ENCODE assay signal across 10 cellular contexts in genomic region chr19:37007587-37008220, GRCh38.
DNase-seq lines count a peak whose midpoint lies in the region; ATAC-seq and TF ChIP-seq lines count a peak whose summit lies in the region.
"Had no signal": no experiment of that assay in that cellular context is flagged by ENCODE, and none has a peak within 500 bp of the region (broad histone marks: within the 10 kb centered on the region; RNA-seq: fewer than 3 reads in every experiment).

No MANE protein-coding gene starts in this region.

- intact Hi-C loops in right lobe of liver (cut with DNase I): no loop called here

- no peak overlapping the region for H3K27ac ChIP-seq in right lobe of liver
- H3K27ac ChIP-seq: neutrophil had no signal

- TF ChIP-seq CTCF in right lobe of liver (IDR thresholded peaks at IDR 0.05): no peak

- WGBS in right lobe of liver (ENCODE audit: insufficient coverage, low coverage, low lambda C conversion rate, missing lambda C conversion rate): 30% methylated on average over 21 of the region's 48 CpGs

- H3K4me3 ChIP-seq in adipocyte (ENCODE audit: low read length) (peak overlapping the region; percentile 57), right lobe of liver (peak overlapping the region; percentile 11 to 36 (median 27))

- peak; percentile 48 to 76 (median 61) for ATAC-seq in right lobe of liver
- no peak for ATAC-seq in HG03432 (IDR thresholded peaks at IDR 0.05; ENCODE audit: unreplicated experiment)
- ATAC-seq: Panc1 had no signal

- H3K9me3 ChIP-seq in adipocyte (ENCODE audit: control insufficient read depth, low read length): peaks cover 16% of the 10 kb centered on the region
- peaks cover 0 to 4% (median 0%) of the 10 kb centered on the region in 4 donors for H3K9me3 ChIP-seq in right lobe of liver

- H3K36me3 ChIP-seq in adipocyte (ENCODE audit: control insufficient read depth, insufficient read depth, low read length, severe bottlenecking) (no peaks in the 10 kb centered on the region), right lobe of liver (no peaks in the 10 kb centered on the region)
- H3K36me3 ChIP-seq: neutrophil had no signal

- no peak for TF ChIP-seq POLR2A in right lobe of liver (IDR thresholded peaks at IDR 0.05)

- DNase-seq in activated CD8-positive, alpha-beta memory T cell treated with anti-CD3 and anti-CD28 coated beads for 24 hours: peak; percentile 62
- DNase-seq in activated CD8-positive, alpha-beta memory T cell treated with anti-CD3 and anti-CD28 coated beads, Interleukin-2, amount 50 U/mL, for 4 hours: no peak
- DNase-seq in adipocyte (ENCODE audit: low read depth) (no peak), right lobe of liver (peak; percentile 59 to 66 (median 62)), NCI-H1694 treated with DMSO at 0.1 percent for 48 hours (lab: John Stamatoyannopoulos, UW) (no peak), SK-N-DZ (ENCODE audit: low spot score) (no peak)
- DNase-seq in stimulated activated CD8-positive, alpha-beta memory T cell treated with anti-CD3 and anti-CD28 coated beads, Interleukin-15, amount 100 ng/mL, for 24 hours (ENCODE audit: low read depth): peak; percentile 6

- H3K4me1 ChIP-seq in adipocyte (ENCODE audit: control insufficient read depth, insufficient read depth, low read length) (no peaks in the 10 kb centered on the region), right lobe of liver (no peaks in the 10 kb centered on the region)

- no peaks in the 10 kb centered on the region for H3K27me3 ChIP-seq in adipocyte (replicated peaks; ENCODE audit: control insufficient read depth, insufficient read depth, low read length)
- H3K27me3 ChIP-seq in right lobe of liver: no peaks in the 10 kb centered on the region
- H3K27me3 ChIP-seq: neutrophil had no signal

- H3K9ac ChIP-seq in adipocyte (ENCODE audit: low read length): no peak overlapping the region

Comparison
In these comparisons a context has a peak if more than half of its experiments do, and no peak if none do; other contexts are left out.
1. DNase-seq: peak in activated CD8-positive, alpha-beta memory T cell treated with anti-CD3 and anti-CD28 coated beads for 24 hours (single experiment), right lobe of liver (3 of 3) and stimulated activated CD8-positive, alpha-beta memory T cell treated with anti-CD3 and anti-CD28 coated beads, Interleukin-15, amount 100 ng/mL, for 24 hours (single experiment); none in activated CD8-positive, alpha-beta memory T cell treated with anti-CD3 and anti-CD28 coated beads, Interleukin-2, amount 50 U/mL, for 4 hours (single experiment), adipocyte (single experiment), NCI-H1694 treated with DMSO at 0.1 percent for 48 hours (single experiment) and SK-N-DZ (single experiment).